In genomic region chr21:25733859-25734653, GRCh38 we compare ENCODE assay signal across 1 cellular context.
A peak's percentile ranks its signal among the peaks of the same experiment; 100 is the strongest.
TF ChIP-seq lines count a peak whose summit lies in the region.

No MANE protein-coding gene starts in this region.

TF ChIP-seq in K562, 482 proteins besides CTCF, POLR2A, EP300 and RAD21 (continues in another document):
- TF ChIP-seq RBM22 (IDR thresholded peaks at IDR 0.05; ENCODE audit: low read depth, low read length, poor library complexity, severe bottlenecking) (peak; percentile 57), THRAP3 (IDR thresholded peaks at IDR 0.05; ENCODE audit: borderline replicate concordance) (0 out of 2 replicates have a peak, but pooled peaks have one; percentile 33), JUND (IDR thresholded peaks at IDR 0.05; ENCODE audit: borderline replicate concordance, low read depth, low read length) (no peak), JUND (tag; IDR thresholded peaks at IDR 0.05; ENCODE audit: borderline replicate concordance, low read depth, low read length) (no peak), CXXC5 (CRISPR knock-in tag; IDR thresholded peaks at IDR 0.05) (no peak), RFX1 (IDR thresholded peaks at IDR 0.05) (no peak), MCM3 (IDR thresholded peaks at IDR 0.05) (no peak), KDM5B (IDR thresholded peaks at IDR 0.05; ENCODE audit: insufficient replicate concordance, low read depth, low read length) (no peak), ZNF77 (CRISPR knock-in tag; IDR thresholded peaks at IDR 0.05) (no peak), TRIM24 (IDR thresholded peaks at IDR 0.05) (no peak), JUN (IDR thresholded peaks at IDR 0.05; ENCODE audit: borderline replicate concordance, low read depth, low read length) (no peak), JUN (CRISPR knock-in tag; IDR thresholded peaks at IDR 0.05; ENCODE audit: borderline replicate concordance) (no peak), ZNF232 (CRISPR knock-in tag; IDR thresholded peaks at IDR 0.05) (no peak), PREB (CRISPR knock-in tag; IDR thresholded peaks at IDR 0.05) (no peak), PHTF2 (CRISPR knock-in tag; IDR thresholded peaks at IDR 0.05) (no peak), ZNF764 (CRISPR knock-in tag; IDR thresholded peaks at IDR 0.05; ENCODE audit: low read depth) (no peak), HDAC2 (IDR thresholded peaks at IDR 0.05) (no peak), SP1 (CRISPR knock-in tag; IDR thresholded peaks at IDR 0.05) (no peak), TSHZ1 (CRISPR knock-in tag; IDR thresholded peaks at IDR 0.05) (no peak), CBFB (CRISPR knock-in tag; IDR thresholded peaks at IDR 0.05) (no peak), NFIX (CRISPR knock-in tag; IDR thresholded peaks at IDR 0.05; ENCODE audit: low read depth) (no peak), FOXA3 (CRISPR knock-in tag; conservative IDR thresholded peaks at IDR 0.05 in 1 of 2, IDR thresholded peaks at IDR 0.05 in 1 of 2) (no peak), SIX5 (IDR thresholded peaks at IDR 0.05; ENCODE audit: borderline replicate concordance in 1 of 2, insufficient read depth in 1 of 2, low read depth in 1 of 2, low read length in 2 of 2) (no peak), SAP30 (IDR thresholded peaks at IDR 0.05; ENCODE audit: borderline replicate concordance, insufficient read depth, low read depth, low read length, poor library complexity, severe bottlenecking) (no peak), NCOA6 (IDR thresholded peaks at IDR 0.05) (0 out of 2 replicates have a peak, but pooled peaks have one; percentile 18), MEF2A (IDR thresholded peaks at IDR 0.05; ENCODE audit: control insufficient read depth, low read depth, low read length) (peak; percentile 83), DPF2 (IDR thresholded peaks at IDR 0.05) (no peak), RFX5 (IDR thresholded peaks at IDR 0.05; ENCODE audit: low read depth, low read length) (no peak), NFIC (IDR thresholded peaks at IDR 0.05) (no peak), ZBTB2 (IDR thresholded peaks at IDR 0.05) (no peak), MAFG (tag; conservative IDR thresholded peaks at IDR 0.05) (no peak), THRB (CRISPR knock-in tag; conservative IDR thresholded peaks at IDR 0.05) (0 out of 2 replicates have a peak, but pooled peaks have one; percentile 66), HCFC1 (IDR thresholded peaks at IDR 0.05; ENCODE audit: low read depth, low read length) (no peak), GTF2F1 (IDR thresholded peaks at IDR 0.05; ENCODE audit: low read depth, low read length) (no peak), ZNF785 (CRISPR knock-in tag; IDR thresholded peaks at IDR 0.05) (no peak), KAT8 (IDR thresholded peaks at IDR 0.05; ENCODE audit: low read depth) (no peak), ZNF408 (CRISPR knock-in tag; IDR thresholded peaks at IDR 0.05; ENCODE audit: low read depth) (no peak), ARHGAP35 (IDR thresholded peaks at IDR 0.05; ENCODE audit: partially characterized antibody) (no peak), ZFPM2 (CRISPR knock-in tag; IDR thresholded peaks at IDR 0.05) (no peak), TEAD2 (tag; IDR thresholded peaks at IDR 0.05) (no peak), ATF1 (CRISPR knock-in tag; IDR thresholded peaks at IDR 0.05) (no peak), ATF1 (tag; IDR thresholded peaks at IDR 0.05) (no peak), NELFE (IDR thresholded peaks at IDR 0.05; ENCODE audit: insufficient read depth, insufficient read length) (no peak), CREB3L1 (IDR thresholded peaks at IDR 0.05; ENCODE audit: borderline replicate concordance, low read depth) (no peak), ZBTB43 (CRISPR knock-in tag; IDR thresholded peaks at IDR 0.05) (0 out of 2 replicates have a peak, but pooled peaks have one; percentile 74), ZBED1 (IDR thresholded peaks at IDR 0.05) (no peak), C11orf30 (IDR thresholded peaks at IDR 0.05; ENCODE audit: low read depth) (no peak), YY1 (IDR thresholded peaks at IDR 0.05; ENCODE audit: borderline replicate concordance in 1 of 3, control insufficient read depth in 1 of 3, extremely low read depth in 1 of 3, insufficient read depth in 3 of 3, insufficient read length in 1 of 3, insufficient replicate concordance in 2 of 3, low read depth in 1 of 3, low read length in 2 of 3) (no peak), TAF15 (IDR thresholded peaks at IDR 0.05; ENCODE audit: low read depth, low read length) (no peak), ID3 (CRISPR knock-in tag; IDR thresholded peaks at IDR 0.05) (no peak), ID3 (tag; IDR thresholded peaks at IDR 0.05) (no peak), CCAR2 (IDR thresholded peaks at IDR 0.05; ENCODE audit: low read depth, low read length) (no peak), ZNF146 (CRISPR knock-in tag; IDR thresholded peaks at IDR 0.05; ENCODE audit: unreplicated experiment) (no peak), FOS (IDR thresholded peaks at IDR 0.05; ENCODE audit: extremely low read depth, insufficient read length) (no peak), ZKSCAN3 (CRISPR knock-in tag; IDR thresholded peaks at IDR 0.05) (no peak), MLX (CRISPR knock-in tag; conservative IDR thresholded peaks at IDR 0.05) (no peak), CHAMP1 (IDR thresholded peaks at IDR 0.05) (peak; percentile 26; the same call in 1 of the 2 replicates), BCOR (IDR thresholded peaks at IDR 0.05) (no peak)
